ENCODE assay signal across 9 cellular contexts in genomic region chr6:108942556-108943492, GRCh38.
DNase-seq lines count a peak whose midpoint lies in the region; ATAC-seq and TF ChIP-seq lines count a peak whose summit lies in the region.
"Had no signal": no experiment of that assay in that cellular context is flagged by ENCODE, and none has a peak within 500 bp of the region (broad histone marks: within the 10 kb centered on the region; RNA-seq: fewer than 3 reads in every experiment).

No MANE protein-coding gene starts in this region.

- H3K9me3 Mint-ChIP-seq in mesothelial cell of epicardium: peaks cover 10% of the 10 kb centered on the region
- H3K9me3 Mint-ChIP-seq in stimulated activated effector memory CD8-positive, alpha-beta T cell treated with anti-CD3 and anti-CD28 coated beads, Interleukin-12 subunit alpha, Interleukin-12 subunit beta, amount 100 ng/mL, for 72 hours: peaks cover 2% of the 10 kb centered on the region

- DNase-seq in T follicular helper cell (ENCODE audit: low read depth) (peak; percentile 39), activated T-cell treated with anti-CD3 and anti-CD28 coated beads for 4 hours (peak; percentile 40), mesothelial cell of epicardium (ENCODE audit: low spot score in 2 of 2, unreplicated experiment in 2 of 2) (no peak), esophagus squamous epithelium (lab: John Stamatoyannopoulos, UW) (no peak), SIG-M5 treated with dmso at 0.1 percent for 504 hours (lab: John Stamatoyannopoulos, UW; ENCODE audit: unreplicated experiment) (no peak), ACHN (no peak), NCI-H1436 treated with DMSO at 0.1 percent for 48 hours (lab: John Stamatoyannopoulos, UW) (no peak)
- no peak for DNase-seq in stimulated activated effector memory CD8-positive, alpha-beta T cell treated with anti-CD3 and anti-CD28 coated beads, Interleukin-12 subunit alpha, Interleukin-12 subunit beta, amount 100 ng/mL, for 72 hours (ENCODE audit: low spot score in 2 of 2)
- DNase-seq: anterior cingulate cortex had no signal

- WGBS in esophagus squamous epithelium, 2 donors: 35 to 70% methylated on average over 9 of the region's 9 CpGs

- H3K27ac ChIP-seq in esophagus squamous epithelium: peak overlapping the region in 2 of 4 donors; percentile 1 to 90

- peaks cover 3% of the 10 kb centered on the region for H3K36me3 Mint-ChIP-seq in mesothelial cell of epicardium
- H3K36me3 Mint-ChIP-seq in stimulated activated effector memory CD8-positive, alpha-beta T cell treated with anti-CD3 and anti-CD28 coated beads, Interleukin-12 subunit alpha, Interleukin-12 subunit beta, amount 100 ng/mL, for 72 hours: no peaks in the 10 kb centered on the region

- no peaks in the 10 kb centered on the region for H3K36me3 ChIP-seq in esophagus squamous epithelium

- peaks cover 62% of the 10 kb centered on the region for H3K4me1 Mint-ChIP-seq in mesothelial cell of epicardium
- peaks cover 22% of the 10 kb centered on the region for H3K4me1 Mint-ChIP-seq in stimulated activated effector memory CD8-positive, alpha-beta T cell treated with anti-CD3 and anti-CD28 coated beads, Interleukin-12 subunit alpha, Interleukin-12 subunit beta, amount 100 ng/mL, for 72 hours

- peak overlapping the region; percentile 23 for H3K4me3 Mint-ChIP-seq in mesothelial cell of epicardium
- H3K4me3 Mint-ChIP-seq in stimulated activated effector memory CD8-positive, alpha-beta T cell treated with anti-CD3 and anti-CD28 coated beads, Interleukin-12 subunit alpha, Interleukin-12 subunit beta, amount 100 ng/mL, for 72 hours: peak overlapping the region; percentile 64

- TF ChIP-seq POLR2A in esophagus squamous epithelium (IDR thresholded peaks at IDR 0.05): no peak

- H3K9me3 ChIP-seq in esophagus squamous epithelium: no peaks in the 10 kb centered on the region

- peaks cover 39 to 73% (median 46%) of the 10 kb centered on the region in 3 donors for H3K4me1 ChIP-seq in esophagus squamous epithelium

- intact Hi-C loops in esophagus squamous epithelium (cut with DNase I): no loop called here

- peak; percentile 87 for ATAC-seq in stimulated activated effector memory CD8-positive, alpha-beta T cell treated with anti-CD3 and anti-CD28 coated beads, Interleukin-12 subunit alpha, Interleukin-12 subunit beta, amount 100 ng/mL, for 72 hours

- peak overlapping the region; percentile 88 for H3K27ac Mint-ChIP-seq in mesothelial cell of epicardium
- H3K27ac Mint-ChIP-seq in stimulated activated effector memory CD8-positive, alpha-beta T cell treated with anti-CD3 and anti-CD28 coated beads, Interleukin-12 subunit alpha, Interleukin-12 subunit beta, amount 100 ng/mL, for 72 hours: peak overlapping the region; percentile 80

- in situ Hi-C loops in ACHN (cut with HindIII; ENCODE audit: low pct_ligation_motif_present, low pct_unique_long_range_greater_than_20kb, low sequenced_read_pairs): no loop called here

- no peak overlapping the region for H3K4me3 ChIP-seq in esophagus squamous epithelium

- TF ChIP-seq CTCF in mesothelial cell of epicardium (IDR thresholded peaks at IDR 0.05; ENCODE audit: unreplicated experiment) (no peak), esophagus squamous epithelium (IDR thresholded peaks at IDR 0.05) (no peak)

- H3K27me3 Mint-ChIP-seq in mesothelial cell of epicardium (ENCODE audit: low read depth): no peaks in the 10 kb centered on the region

- H3K27me3 ChIP-seq in esophagus squamous epithelium: no peaks in the 10 kb centered on the region

Comparison
In these comparisons a context has a peak if more than half of its experiments do, and no peak if none do; other contexts are left out.
1. DNase-seq: peak in T follicular helper cell (single experiment) and activated T-cell treated with anti-CD3 and anti-CD28 coated beads for 4 hours (single experiment); none in mesothelial cell of epicardium (0 of 2), stimulated activated effector memory CD8-positive, alpha-beta T cell treated with anti-CD3 and anti-CD28 coated beads, Interleukin-12 subunit alpha, Interleukin-12 subunit beta, amount 100 ng/mL, for 72 hours (0 of 2), esophagus squamous epithelium (single experiment), SIG-M5 treated with dmso at 0.1 percent for 504 hours (single experiment), ACHN (single experiment) and NCI-H1436 treated with DMSO at 0.1 percent for 48 hours (single experiment).